8 cellular contexts compared by ENCODE assay signal in genomic region chr6:131135244-131136020, GRCh38. TPM values are rescaled to one million over a fixed set of nuclear protein-coding genes. Genes with fewer than 3 reads are reported as not detected.
DNase-seq lines count a peak whose midpoint lies in the region; ATAC-seq, FAIRE-seq and TF ChIP-seq lines count a peak whose summit lies in the region.

Gene AKAP7 (plus strand): TSS chr6:131135467. CDS start chr6:131135764, 297 bp downstream.

- no peaks in the 10 kb centered on the region for H3K27me3 ChIP-seq in astrocyte (ENCODE audit: insufficient read depth, low read length)
- no peaks in the 10 kb centered on the region for H3K27me3 ChIP-seq in vagina

- H3K36me3 Mint-ChIP-seq in T-helper 2 cell treated with Interferon-gamma antibody and Interleukin-4, amounts not matched to agents 5 μg/mL and 100 μg/mL, for 36 hours (ENCODE audit: low read depth): no peaks in the 10 kb centered on the region
- H3K36me3 Mint-ChIP-seq in astrocyte (ENCODE audit: low read depth, unreplicated experiment): no peaks in the 10 kb centered on the region

- no peaks in the 10 kb centered on the region for H4K20me1 ChIP-seq in astrocyte (ENCODE audit: insufficient read depth, low read length)

- H3K4me1 Mint-ChIP-seq in T-helper 2 cell treated with Interferon-gamma antibody and Interleukin-4, amounts not matched to agents 5 μg/mL and 100 μg/mL, for 36 hours (ENCODE audit: low read depth): peaks cover 7% of the 10 kb centered on the region
- peaks cover 10% of the 10 kb centered on the region for H3K4me1 Mint-ChIP-seq in astrocyte (ENCODE audit: low read depth, unreplicated experiment)

- H3K9ac ChIP-seq in astrocyte (ENCODE audit: low read length): peak within 1 kb of the TSS; percentile 85

- no peaks in the 10 kb centered on the region for H3K9me3 Mint-ChIP-seq in T-helper 2 cell treated with Interferon-gamma antibody and Interleukin-4, amounts not matched to agents 5 μg/mL and 100 μg/mL, for 36 hours
- H3K9me3 Mint-ChIP-seq in astrocyte (ENCODE audit: unreplicated experiment): no peaks in the 10 kb centered on the region

- peak within 1 kb of the TSS; percentile 86 for H3K4me3 Mint-ChIP-seq in T-helper 2 cell treated with Interferon-gamma antibody and Interleukin-4, amounts not matched to agents 5 μg/mL and 100 μg/mL, for 36 hours
- peak within 1 kb of the TSS; percentile 88 for H3K4me3 Mint-ChIP-seq in astrocyte (ENCODE audit: unreplicated experiment)

- H3K4me1 ChIP-seq in astrocyte (ENCODE audit: insufficient read depth, low read length): no peaks in the 10 kb centered on the region
- peaks cover 11% of the 10 kb centered on the region for H3K4me1 ChIP-seq in vagina

- H3K36me3 ChIP-seq in astrocyte (ENCODE audit: insufficient read depth, low read length) (no peaks in the 10 kb centered on the region), vagina (no peaks in the 10 kb centered on the region)

- H3K27me3 Mint-ChIP-seq in T-helper 2 cell treated with Interferon-gamma antibody and Interleukin-4, amounts not matched to agents 5 μg/mL and 100 μg/mL, for 36 hours (ENCODE audit: low read depth): peaks cover 26% of the 10 kb centered on the region
- H3K27me3 Mint-ChIP-seq in astrocyte (ENCODE audit: low read depth, unreplicated experiment): peaks cover 1% of the 10 kb centered on the region

- no peaks in the 10 kb centered on the region for H3K9me3 ChIP-seq in astrocyte (ENCODE audit: insufficient read depth, low read depth, low read length)
- no peaks in the 10 kb centered on the region for H3K9me3 ChIP-seq in vagina

- ATAC-seq in GM19467 (IDR thresholded peaks at IDR 0.05; ENCODE audit: unreplicated experiment): peak; percentile 79
- ATAC-seq in HG03575 (IDR thresholded peaks at IDR 0.05; ENCODE audit: extremely low read depth, insufficient number of reproducible peaks, low FRiP score, unreplicated experiment): peak; percentile 53

- H3K27ac ChIP-seq in astrocyte (ENCODE audit: low read depth, low read length): peak within 1 kb of the TSS; percentile 70
- H3K27ac ChIP-seq in vagina: peak within 1 kb of the TSS; percentile 94

- H3K4me2 ChIP-seq in astrocyte (ENCODE audit: low read length): peak within 1 kb of the TSS; percentile 91

- no peak for FAIRE-seq in astrocyte (lab: Jason Lieb, UNC)

- peak within 1 kb of the TSS; percentile 76 for H3K4me3 ChIP-seq in astrocyte (ENCODE audit: insufficient read depth, low read depth, low read length)
- peak within 1 kb of the TSS; percentile 77 to 86 for H3K4me3 ChIP-seq in vagina

- DNase-seq in CMK (ENCODE audit: low read depth) (peak; percentile 36), astrocyte (ENCODE audit: low read depth) (peak; percentile 48), hepatic stellate cell (ENCODE audit: low spot score) (peak; percentile 81), renal cortical epithelial cell (ENCODE audit: low read depth) (no peak), vagina (ENCODE audit: extremely low spot score in 2 of 2) (no peak)
- peak; percentile 60 for DNase-seq in T-helper 2 cell treated with Interferon-gamma antibody and Interleukin-4, amounts not matched to agents 5 μg/mL and 100 μg/mL, for 36 hours (ENCODE audit: low spot score)

- no peak for TF ChIP-seq POLR2A in vagina (IDR thresholded peaks at IDR 0.05)

- peak within 1 kb of the TSS; percentile 95 for H3K27ac Mint-ChIP-seq in T-helper 2 cell treated with Interferon-gamma antibody and Interleukin-4, amounts not matched to agents 5 μg/mL and 100 μg/mL, for 36 hours
- H3K27ac Mint-ChIP-seq in astrocyte (ENCODE audit: unreplicated experiment): peak within 1 kb of the TSS; percentile 95

- TF ChIP-seq CTCF in astrocyte (IDR thresholded peaks at IDR 0.05; ENCODE audit: insufficient read depth, low read depth, low read length) (no peak), vagina (IDR thresholded peaks at IDR 0.05) (no peak)

- intact Hi-C loops in vagina (cut with DNase I): no loop called here

- H3K79me2 ChIP-seq in astrocyte (ENCODE audit: insufficient read depth, low read length): no peaks in the 10 kb centered on the region

- H2AFZ ChIP-seq in astrocyte (ENCODE audit: low read depth, low read length): peak within 1 kb of the TSS; percentile 95

RNA-seq across cellular contexts. Expression of gene AKAP7, which starts in this region (rescaled TPM):
- total RNA-seq in astrocyte (4.6 and 4.9 TPM in 2 replicates), renal cortical epithelial cell (6.9 and 20.4 TPM in 2 replicates), vagina (6.4 TPM)

Comparison
In these comparisons a context has a peak if more than half of its experiments do, and no peak if none do; other contexts are left out.
1. DNase-seq: peak in CMK (single experiment), T-helper 2 cell treated with Interferon-gamma antibody and Interleukin-4, amounts not matched to agents 5 μg/mL and 100 μg/mL, for 36 hours (single experiment), astrocyte (single experiment) and hepatic stellate cell (single experiment); none in renal cortical epithelial cell (single experiment) and vagina (0 of 2).